6 cellular contexts compared by ENCODE assay signal in genomic region chr11:125914601-125915000, GRCh38. TPM values are rescaled to one million over a fixed set of nuclear protein-coding genes. Genes with fewer than 3 reads are reported as not detected.
"Had no signal": no experiment of that assay in that cellular context is flagged by ENCODE, and none has a peak within 500 bp of the region (broad histone marks: within the 10 kb centered on the region; RNA-seq: fewer than 3 reads in every experiment).

No MANE protein-coding gene starts in this region.

RNA-seq across cellular contexts. Expression of gene DDX25, which starts 10.3 kb away (rescaled TPM):
- total RNA-seq: LHCN-M2, NCI-H460, Right ventricle myocardium superior, SJSA1 had no signal

RNA-seq across cellular contexts. Expression of gene VSIG10L2, which starts 31.2 kb away (rescaled TPM):
- total RNA-seq: LHCN-M2, PC-9, SJSA1 had no signal
- polyA plus RNA-seq: IgD-negative memory B cell had no signal
